In genomic region chr10:118470470-118470869, GRCh38 we compare ENCODE assay signal across 27 cellular contexts.
"Had no signal": no experiment of that assay in that cellular context is flagged by ENCODE, and none has a peak within 500 bp of the region (broad histone marks: within the 10 kb centered on the region; RNA-seq: fewer than 3 reads in every experiment).

No MANE protein-coding gene starts in this region.

- H3K4me3 Mint-ChIP-seq: effector memory CD8-positive, alpha-beta T cell; immature natural killer cell; naive thymus-derived CD4-positive, alpha-beta T cell; nephron; stimulated activated effector memory CD8-positive, alpha-beta T cell treated with anti-CD3 and anti-CD28 coated beads, Interleukin-12 subunit alpha, Interleukin-12 subunit beta, amount 100 ng/mL, for 72 hours had no signal

- H3K9me3 ChIP-seq: psoas muscle, sigmoid colon, thyroid gland, vagina had no signal

- H3K27me3 ChIP-seq: thyroid gland, vagina had no signal

- ATAC-seq: effector memory CD8-positive, alpha-beta T cell; esophagus mucosa; gastroesophageal sphincter; heart right ventricle; left lobe of liver; naive thymus-derived CD4-positive, alpha-beta T cell; psoas muscle; right cardiac atrium; stimulated activated effector memory CD8-positive, alpha-beta T cell treated with anti-CD3 and anti-CD28 coated beads, Interleukin-12 subunit alpha, Interleukin-12 subunit beta, amount 100 ng/mL, for 72 hours had no signal

- H3K36me3 ChIP-seq: gastroesophageal sphincter, heart right ventricle, sigmoid colon, stomach, thyroid gland, vagina had no signal

- H3K27ac ChIP-seq: epithelial cell of prostate, gastroesophageal sphincter, heart right ventricle, psoas muscle, sigmoid colon, stomach, thyroid gland, vagina had no signal

- H3K4me3 ChIP-seq: gastroesophageal sphincter, heart right ventricle, psoas muscle, sigmoid colon, stomach, thyroid gland, vagina had no signal

- H3K4me1 Mint-ChIP-seq: immature natural killer cell; stimulated activated effector memory CD8-positive, alpha-beta T cell treated with anti-CD3 and anti-CD28 coated beads, Interleukin-12 subunit alpha, Interleukin-12 subunit beta, amount 100 ng/mL, for 72 hours had no signal

- H3K9me3 Mint-ChIP-seq: effector memory CD8-positive, alpha-beta T cell; immature natural killer cell; nephron; stimulated activated effector memory CD8-positive, alpha-beta T cell treated with anti-CD3 and anti-CD28 coated beads, Interleukin-12 subunit alpha, Interleukin-12 subunit beta, amount 100 ng/mL, for 72 hours had no signal

- H3K36me3 Mint-ChIP-seq: immature natural killer cell; stimulated activated effector memory CD8-positive, alpha-beta T cell treated with anti-CD3 and anti-CD28 coated beads, Interleukin-12 subunit alpha, Interleukin-12 subunit beta, amount 100 ng/mL, for 72 hours had no signal

- DNase-seq: cortex of kidney; effector memory CD8-positive, alpha-beta T cell; foreskin fibroblast; heart right ventricle; hypothalamus; immature natural killer cell; islet precursor cell; mesendoderm; midbrain; naive thymus-derived CD4-positive, alpha-beta T cell; nucleus accumbens; psoas muscle; right cardiac atrium; sigmoid colon; stimulated activated CD4-positive, alpha-beta T cell treated with anti-CD3 and anti-CD28 coated beads, Interleukin-2, amount 100 ng/mL, for 24 hours; stimulated activated CD4-positive, alpha-beta T cell treated with anti-CD3 and anti-CD28 coated beads, Interleukin-4, amount 100 ng/mL, for 24 hours; stimulated activated naive CD4-positive, alpha-beta T cell treated with Interleukin-2 at 50 U/mL for 16 hours; stomach; thyroid gland; trophoblast cell had no signal

- H3K4me1 ChIP-seq: gastroesophageal sphincter, heart right ventricle, psoas muscle, sigmoid colon, stomach, thyroid gland, vagina had no signal

- H3K27ac Mint-ChIP-seq: effector memory CD8-positive, alpha-beta T cell; immature natural killer cell; naive thymus-derived CD4-positive, alpha-beta T cell; nephron; stimulated activated effector memory CD8-positive, alpha-beta T cell treated with anti-CD3 and anti-CD28 coated beads, Interleukin-12 subunit alpha, Interleukin-12 subunit beta, amount 100 ng/mL, for 72 hours had no signal
